ENCODE assay signal across 8 cellular contexts in genomic region chr4:21470531-21470930, GRCh38.
DNase-seq lines count a peak whose midpoint lies in the region; ATAC-seq and TF ChIP-seq lines count a peak whose summit lies in the region.
"Had no signal": no experiment of that assay in that cellular context is flagged by ENCODE, and none has a peak within 500 bp of the region (broad histone marks: within the 10 kb centered on the region; RNA-seq: fewer than 3 reads in every experiment).

No MANE protein-coding gene starts in this region.

- H3F3A ChIP-seq in GM23248 (ENCODE audit: insufficient read depth), result no peaks in the 10 kb centered on the region; the same call in 1 of the 2 replicates

- H3K4me3 ChIP-seq in GM23248, result no peak overlapping the region
- H3K4me3 ChIP-seq in brain microvascular endothelial cell (ENCODE audit: low read depth, low read length), result no peak overlapping the region
- H3K4me3 ChIP-seq in MG63, result no peak overlapping the region
- H3K4me3 ChIP-seq: PC-9 had no signal

- H3K36me3 ChIP-seq in GM23248 (ENCODE audit: low read depth) (no peaks in the 10 kb centered on the region), brain microvascular endothelial cell (replicated peaks) (no peaks in the 10 kb centered on the region), MG63 (no peaks in the 10 kb centered on the region)

- H3K4me2 ChIP-seq in GM23248 (ENCODE audit: unreplicated experiment), result peak overlapping the region; percentile 34
- H3K4me2 ChIP-seq: PC-9 had no signal

- H3K9me2 ChIP-seq in GM23248 (ENCODE audit: insufficient read depth), result no peaks in the 10 kb centered on the region

- WGBS in GM23248 (ENCODE audit: low coverage in 1 of 2, low lambda C conversion rate in 2 of 2, missing lambda C conversion rate in 2 of 2), 2 experiments, result 0 to 11% methylated on average over 1 of the region's 1 CpG

- H2AFZ ChIP-seq in GM23248, result no peak overlapping the region
- H2AFZ ChIP-seq: PC-9 had no signal

- H3K9me3 ChIP-seq in GM23248 (ENCODE audit: low read depth), result no peaks in the 10 kb centered on the region
- H3K9me3 ChIP-seq in MG63, result no peaks in the 10 kb centered on the region

- H3K27me3 ChIP-seq in GM23248 (replicated peaks; ENCODE audit: insufficient read depth), result peaks cover 39% of the 10 kb centered on the region
- H3K27me3 ChIP-seq in brain microvascular endothelial cell (replicated peaks), result no peaks in the 10 kb centered on the region
- H3K27me3 ChIP-seq in MG63, result no peaks in the 10 kb centered on the region

- no peaks in the 10 kb centered on the region for H3K79me2 ChIP-seq in GM23248 (ENCODE audit: insufficient read depth)

- H3K27ac ChIP-seq in GM23248 (no peak overlapping the region), brain microvascular endothelial cell (no peak overlapping the region)
- H3K27ac ChIP-seq: PC-9 had no signal

- no peak for ATAC-seq in GM19455 (IDR thresholded peaks at IDR 0.05; ENCODE audit: unreplicated experiment)

- H3K4me1 ChIP-seq in GM23248 (ENCODE audit: insufficient read depth), result no peaks in the 10 kb centered on the region

- no peak overlapping the region for H3K9ac ChIP-seq in GM23248

- in situ Hi-C loops in GM23248 (cut with MboI) (loop anchor here (25.0 kb wide), 1 partner anchor 683 kb away; no protein-coding TSS in a partner anchor), brain microvascular endothelial cell (cut with HindIII; ENCODE audit: low pct_ligation_motif_present, low sequenced_read_pairs) (no loop called here)

- no peak for TF ChIP-seq CTCF in brain microvascular endothelial cell (IDR thresholded peaks at IDR 0.05; ENCODE audit: low read depth, low read length, missing control alignments)

- H4K20me1 ChIP-seq in GM23248 (ENCODE audit: insufficient read depth), result no peaks in the 10 kb centered on the region

- peak; percentile 69 for DNase-seq in GM23248
- DNase-seq in NCI-H2227 (lab: John Stamatoyannopoulos, UW; ENCODE audit: unreplicated experiment), result peak; percentile 54
- DNase-seq in brain microvascular endothelial cell, result peak; percentile 63
- peak; percentile 20 for DNase-seq in pons (ENCODE audit: low spot score)
- DNase-seq in GF-D8 (lab: John Stamatoyannopoulos, UW), result no peak
- no peak for DNase-seq in MG63
- DNase-seq: PC-9 had no signal

Comparison
In these comparisons a context has a peak if more than half of its experiments do, and no peak if none do; other contexts are left out.
1. DNase-seq: peak in GM23248 (single experiment), NCI-H2227 (single experiment), brain microvascular endothelial cell (single experiment) and pons (single experiment); none in GF-D8 (single experiment) and MG63 (single experiment).